In the genomic region with DNA sequence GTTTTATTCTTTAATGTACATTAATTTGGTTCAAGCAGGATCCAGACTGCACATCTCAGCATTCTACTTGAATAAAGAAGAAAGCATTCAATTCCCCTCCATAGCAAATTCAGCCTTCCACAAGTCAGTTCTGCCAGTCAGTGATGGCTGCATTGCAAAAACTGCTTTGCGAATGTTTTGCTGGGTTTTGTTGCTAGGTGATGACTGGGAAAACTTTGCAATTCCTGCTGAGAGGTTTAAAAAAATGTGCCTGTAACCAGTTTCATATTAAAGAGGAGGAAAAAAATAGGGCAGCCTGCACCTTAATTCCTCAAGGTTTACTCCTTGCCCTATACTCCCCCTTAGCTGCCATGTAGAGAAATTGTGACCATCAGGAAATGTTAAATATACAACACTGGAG, we compare ENCODE assay signal across 17 cellular contexts.
A peak's percentile ranks its signal among the peaks of the same experiment; 100 is the strongest.
DNase-seq lines count a peak whose midpoint lies in the region; ATAC-seq and TF ChIP-seq lines count a peak whose summit lies in the region.
"Had no signal": no experiment of that assay in that cellular context is flagged by ENCODE, and none has a peak within 500 bp of the region (broad histone marks: within the 10 kb centered on the region; RNA-seq: fewer than 3 reads in every experiment).

No MANE protein-coding gene starts in this region.

- intact Hi-C loops in upper lobe of right lung (cut with DNase I), result no loop called here

- ATAC-seq in upper lobe of right lung, result no peak
- ATAC-seq: activated CD8-positive, alpha-beta T cell treated with anti-CD3 and anti-CD28 coated beads for 36 hours; left ventricle myocardium superior; stimulated activated naive CD8-positive, alpha-beta T cell treated with anti-CD3 and anti-CD28 coated beads, Interleukin-15, Interleukin-2, amounts not matched to agents 100 U/mL and 50 U/mL, for 24 hours had no signal

- H3K27ac Mint-ChIP-seq in activated naive CD8-positive, alpha-beta T cell treated with anti-CD3 and anti-CD28 coated beads for 36 hours, result no peak overlapping the region
- H3K27ac Mint-ChIP-seq: activated CD8-positive, alpha-beta T cell treated with anti-CD3 and anti-CD28 coated beads for 36 hours; activated naive CD4-positive, alpha-beta T cell treated with anti-CD3 and anti-CD28 coated beads, Interleukin-2, amount 50 U/mL, for 24 hours; IgD-negative memory B cell had no signal

- no peaks in the 10 kb centered on the region for H3K9me3 ChIP-seq in upper lobe of right lung

- H3K4me3 Mint-ChIP-seq in activated naive CD8-positive, alpha-beta T cell treated with anti-CD3 and anti-CD28 coated beads for 36 hours, result no peak overlapping the region
- H3K4me3 Mint-ChIP-seq: activated CD8-positive, alpha-beta T cell treated with anti-CD3 and anti-CD28 coated beads for 36 hours; activated naive CD4-positive, alpha-beta T cell treated with anti-CD3 and anti-CD28 coated beads, Interleukin-2, amount 50 U/mL, for 24 hours; IgD-negative memory B cell had no signal

- no peaks in the 10 kb centered on the region for H3K27me3 ChIP-seq in upper lobe of right lung

- no peaks in the 10 kb centered on the region for H3K4me1 ChIP-seq in upper lobe of right lung

- no peaks in the 10 kb centered on the region for H3K4me1 Mint-ChIP-seq in activated naive CD8-positive, alpha-beta T cell treated with anti-CD3 and anti-CD28 coated beads for 36 hours
- H3K4me1 Mint-ChIP-seq: activated naive CD4-positive, alpha-beta T cell treated with anti-CD3 and anti-CD28 coated beads, Interleukin-2, amount 50 U/mL, for 24 hours; IgD-negative memory B cell had no signal

- H3K36me3 Mint-ChIP-seq in activated naive CD8-positive, alpha-beta T cell treated with anti-CD3 and anti-CD28 coated beads for 36 hours, result no peaks in the 10 kb centered on the region
- H3K36me3 Mint-ChIP-seq: activated naive CD4-positive, alpha-beta T cell treated with anti-CD3 and anti-CD28 coated beads, Interleukin-2, amount 50 U/mL, for 24 hours; IgD-negative memory B cell had no signal

- H3K9me3 Mint-ChIP-seq in activated naive CD8-positive, alpha-beta T cell treated with anti-CD3 and anti-CD28 coated beads for 36 hours, result no peaks in the 10 kb centered on the region
- H3K9me3 Mint-ChIP-seq: activated CD8-positive, alpha-beta T cell treated with anti-CD3 and anti-CD28 coated beads for 36 hours; activated naive CD4-positive, alpha-beta T cell treated with anti-CD3 and anti-CD28 coated beads, Interleukin-2, amount 50 U/mL, for 24 hours had no signal

- H3K4me3 ChIP-seq in upper lobe of right lung, result no peak overlapping the region
- H3K4me3 ChIP-seq: dorsolateral prefrontal cortex had no signal

- no peaks in the 10 kb centered on the region for H3K36me3 ChIP-seq in upper lobe of right lung

- H3K27ac ChIP-seq in upper lobe of right lung, result no peak overlapping the region

- DNase-seq in Caki2 (ENCODE audit: low read depth) (peak; percentile 22), NCI-H1417 treated with DMSO at 0.1 percent for 48 hours (lab: John Stamatoyannopoulos, UW) (peak; percentile 9), cerebellum (ENCODE audit: low spot score) (peak; percentile 2), myocyte (ENCODE audit: low read depth) (peak; percentile 51), upper lobe of right lung (no peak), middle frontal gyrus (ENCODE audit: extremely low spot score, low spot score) (no peak), HPDE6-E6E7 (ENCODE audit: extremely low spot score) (no peak)
- no peak for DNase-seq in activated naive CD8-positive, alpha-beta T cell treated with anti-CD3 and anti-CD28 coated beads for 36 hours
- DNase-seq: activated CD8-positive, alpha-beta T cell treated with anti-CD3 and anti-CD28 coated beads for 36 hours; dorsolateral prefrontal cortex; GDM1; left ventricle myocardium superior; NCI-H2029 treated with DMSO at 0.1 percent for 48 hours; stimulated activated CD4-positive, alpha-beta T cell treated with anti-CD3 and anti-CD28 coated beads, Interleukin-4, amount 100 ng/mL, for 24 hours; stimulated activated naive CD8-positive, alpha-beta T cell treated with anti-CD3 and anti-CD28 coated beads, Interleukin-15, Interleukin-2, amounts not matched to agents 100 U/mL and 50 U/mL, for 24 hours had no signal

- TF ChIP-seq CTCF in upper lobe of right lung (IDR thresholded peaks at IDR 0.05), result no peak

- in situ Hi-C loops in Caki2 (cut with HindIII; ENCODE audit: low pct_unique_long_range_greater_than_20kb, low sequenced_read_pairs), result no loop called here

- peaks cover 4% of the 10 kb centered on the region for H3K27me3 Mint-ChIP-seq in activated naive CD8-positive, alpha-beta T cell treated with anti-CD3 and anti-CD28 coated beads for 36 hours

Comparison
In these comparisons a context has a peak if more than half of its experiments do, and no peak if none do; other contexts are left out.
1. DNase-seq: peak in Caki2 (single experiment), NCI-H1417 treated with DMSO at 0.1 percent for 48 hours (single experiment), cerebellum (single experiment) and myocyte (single experiment); none in upper lobe of right lung (single experiment), middle frontal gyrus (single experiment), HPDE6-E6E7 (single experiment) and activated naive CD8-positive, alpha-beta T cell treated with anti-CD3 and anti-CD28 coated beads for 36 hours (single experiment).